ENCODE assay signal across 15 cellular contexts in genomic region chr1:187038789-187039188, GRCh38.
A peak's percentile ranks its signal among the peaks of the same experiment; 100 is the strongest.
DNase-seq lines count a peak whose midpoint lies in the region; ATAC-seq, FAIRE-seq and TF ChIP-seq lines count a peak whose summit lies in the region.
"Had no signal": no experiment of that assay in that cellular context is flagged by ENCODE, and none has a peak within 500 bp of the region (broad histone marks: within the 10 kb centered on the region; RNA-seq: fewer than 3 reads in every experiment).

No MANE protein-coding gene starts in this region.

- no peaks in the 10 kb centered on the region for H3K27me3 ChIP-seq in right cardiac atrium (ENCODE audit: control insufficient read depth, insufficient read depth)
- H3K27me3 ChIP-seq: adrenal gland had no signal

- no peak for TF ChIP-seq POLR2A in H54 (IDR thresholded peaks at IDR 0.05; ENCODE audit: low read depth, low read length)

- ATAC-seq in right cardiac atrium: no peak
- ATAC-seq: effector memory CD8-positive, alpha-beta T cell had no signal

- no peak for DNase-seq in H54 (ENCODE audit: insufficient read length, low spot score)
- peak; percentile 91 for DNase-seq in NOMO-1 treated with DMSO at 0.1 percent for 48 hours (lab: John Stamatoyannopoulos, UW; ENCODE audit: unreplicated experiment)
- peak; percentile 50 for DNase-seq in astrocyte of the spinal cord (ENCODE audit: low read depth, low spot score)
- DNase-seq in mesothelial cell of epicardium (ENCODE audit: low spot score in 2 of 2, unreplicated experiment in 2 of 2): no peak
- DNase-seq in HK-2 (ENCODE audit: unreplicated experiment): no peak
- DNase-seq in right cardiac atrium: no peak
- DNase-seq in stimulated activated CD4-positive, alpha-beta T cell treated with anti-CD3 and anti-CD28 coated beads, Interleukin-1b, Interleukin-23, amount 100 ng/mL, for 48 hours: no peak
- DNase-seq in activated CD4-positive, alpha-beta memory T cell treated with anti-CD3 and anti-CD28 coated beads, Interleukin-2, amount 10 ng/mL, durations not matched to agents 7 days and 5 days: no peak
- DNase-seq: activated T-cell treated with anti-CD3 and anti-CD28 coated beads for 4 hours; adrenal gland; CD4-positive, CD25-positive, alpha-beta regulatory T cell; effector memory CD8-positive, alpha-beta T cell; stimulated activated CD4-positive, alpha-beta T cell treated with anti-CD3 and anti-CD28 coated beads, Interleukin-4, amount 100 ng/mL, for 24 hours had no signal

- peaks cover 3% of the 10 kb centered on the region for H3K36me3 Mint-ChIP-seq in mesothelial cell of epicardium
- H3K36me3 Mint-ChIP-seq in activated CD4-positive, alpha-beta memory T cell treated with anti-CD3 and anti-CD28 coated beads, Interleukin-2, amount 10 ng/mL, durations not matched to agents 7 days and 5 days (ENCODE audit: low read depth): no peaks in the 10 kb centered on the region
- H3K36me3 Mint-ChIP-seq: CD4-positive, CD25-positive, alpha-beta regulatory T cell had no signal

- H3K4me1 Mint-ChIP-seq in mesothelial cell of epicardium: peaks cover 37% of the 10 kb centered on the region
- H3K4me1 Mint-ChIP-seq in activated CD4-positive, alpha-beta memory T cell treated with anti-CD3 and anti-CD28 coated beads, Interleukin-2, amount 10 ng/mL, durations not matched to agents 7 days and 5 days: no peaks in the 10 kb centered on the region
- H3K4me1 Mint-ChIP-seq: CD4-positive, CD25-positive, alpha-beta regulatory T cell had no signal

- H3K4me1 ChIP-seq in right cardiac atrium (ENCODE audit: control insufficient read depth, insufficient read depth, low read length): no peaks in the 10 kb centered on the region
- H3K4me1 ChIP-seq: adrenal gland had no signal

- H3K9me3 ChIP-seq in right cardiac atrium (ENCODE audit: control insufficient read depth, low read length): no peaks in the 10 kb centered on the region
- H3K9me3 ChIP-seq: adrenal gland had no signal

- H3K27ac Mint-ChIP-seq in mesothelial cell of epicardium: peak overlapping the region; percentile 54
- no peak overlapping the region for H3K27ac Mint-ChIP-seq in activated CD4-positive, alpha-beta memory T cell treated with anti-CD3 and anti-CD28 coated beads, Interleukin-2, amount 10 ng/mL, durations not matched to agents 7 days and 5 days
- H3K27ac Mint-ChIP-seq: CD4-positive, CD25-positive, alpha-beta regulatory T cell; effector memory CD8-positive, alpha-beta T cell; progenitor cell of endocrine pancreas had no signal

- in situ Hi-C loops in astrocyte of the spinal cord (cut with HindIII; ENCODE audit: low sequenced_read_pairs): no loop called here

- CTCF ChIA-PET in activated CD4-positive, alpha-beta memory T cell treated with anti-CD3 and anti-CD28 coated beads, Interleukin-2, amount 10 ng/mL, durations not matched to agents 7 days and 5 days (lab: Charles Lee): interaction anchor here (0.9 kb wide), 1 partner anchor 13 kb away, joined by 3 read pairs; no protein-coding TSS in a partner anchor

- no peaks in the 10 kb centered on the region for H3K27me3 Mint-ChIP-seq in mesothelial cell of epicardium (ENCODE audit: low read depth)
- no peaks in the 10 kb centered on the region for H3K27me3 Mint-ChIP-seq in activated CD4-positive, alpha-beta memory T cell treated with anti-CD3 and anti-CD28 coated beads, Interleukin-2, amount 10 ng/mL, durations not matched to agents 7 days and 5 days
- H3K27me3 Mint-ChIP-seq: CD4-positive, CD25-positive, alpha-beta regulatory T cell; effector memory CD8-positive, alpha-beta T cell; progenitor cell of endocrine pancreas had no signal

- peak; percentile 55 for FAIRE-seq in H54 (lab: Jason Lieb, UNC)

- no peak overlapping the region for H3K4me3 Mint-ChIP-seq in mesothelial cell of epicardium
- H3K4me3 Mint-ChIP-seq in activated CD4-positive, alpha-beta memory T cell treated with anti-CD3 and anti-CD28 coated beads, Interleukin-2, amount 10 ng/mL, durations not matched to agents 7 days and 5 days: no peak overlapping the region
- H3K4me3 Mint-ChIP-seq: CD4-positive, CD25-positive, alpha-beta regulatory T cell; effector memory CD8-positive, alpha-beta T cell had no signal

- TF ChIP-seq CTCF in astrocyte of the spinal cord (IDR thresholded peaks at IDR 0.05; ENCODE audit: low read depth, low read length): no peak
- no peak for TF ChIP-seq CTCF in mesothelial cell of epicardium (IDR thresholded peaks at IDR 0.05; ENCODE audit: unreplicated experiment)

- 39% methylated on average over 1 of the region's 1 CpG for WGBS in right cardiac atrium

- intact Hi-C loops in right cardiac atrium (cut with DNase I): no loop called here

- no peak overlapping the region for H3K27ac ChIP-seq in right cardiac atrium (ENCODE audit: low read length)
- H3K27ac ChIP-seq: adrenal gland, VCaP had no signal

- H3K4me3 ChIP-seq in astrocyte of the spinal cord (ENCODE audit: low read depth, low read length) (no peak overlapping the region), right cardiac atrium (ENCODE audit: low read length) (no peak overlapping the region)
- H3K4me3 ChIP-seq: adrenal gland had no signal

- POLR2A ChIA-PET in activated CD4-positive, alpha-beta memory T cell treated with anti-CD3 and anti-CD28 coated beads, Interleukin-2, amount 10 ng/mL, durations not matched to agents 7 days and 5 days (lab: Charles Lee): no interaction called here

- peaks cover 17% of the 10 kb centered on the region for H3K9me3 Mint-ChIP-seq in mesothelial cell of epicardium
- no peaks in the 10 kb centered on the region for H3K9me3 Mint-ChIP-seq in activated CD4-positive, alpha-beta memory T cell treated with anti-CD3 and anti-CD28 coated beads, Interleukin-2, amount 10 ng/mL, durations not matched to agents 7 days and 5 days
- H3K9me3 Mint-ChIP-seq: effector memory CD8-positive, alpha-beta T cell had no signal

Comparison
In these comparisons a context has a peak if more than half of its experiments do, and no peak if none do; other contexts are left out.
1. DNase-seq: peak in NOMO-1 treated with DMSO at 0.1 percent for 48 hours (single experiment) and astrocyte of the spinal cord (single experiment); none in H54 (single experiment), mesothelial cell of epicardium (0 of 2), HK-2 (single experiment), right cardiac atrium (0 of 3), stimulated activated CD4-positive, alpha-beta T cell treated with anti-CD3 and anti-CD28 coated beads, Interleukin-1b, Interleukin-23, amount 100 ng/mL, for 48 hours (single experiment) and activated CD4-positive, alpha-beta memory T cell treated with anti-CD3 and anti-CD28 coated beads, Interleukin-2, amount 10 ng/mL, durations not matched to agents 7 days and 5 days (single experiment).